ENCODE assay signal across 9 cellular contexts in genomic region chr1:45394342-45394741, GRCh38. TPM values are rescaled to one million over a fixed set of nuclear protein-coding genes. Genes with fewer than 3 reads are reported as not detected.
DNase-seq lines count a peak whose midpoint lies in the region; ATAC-seq and TF ChIP-seq lines count a peak whose summit lies in the region.
"Had no signal": no experiment of that assay in that cellular context is flagged by ENCODE, and none has a peak within 500 bp of the region (broad histone marks: within the 10 kb centered on the region; RNA-seq: fewer than 3 reads in every experiment).

No MANE protein-coding gene starts in this region.

- TF ChIP-seq POLR2A in NB4 (IDR thresholded peaks at IDR 0.05; ENCODE audit: extremely low read depth, insufficient read length), result no peak

- H3K27ac Mint-ChIP-seq in activated CD4-positive, alpha-beta T cell treated with anti-CD3 and anti-CD28 coated beads for 36 hours, result no peak overlapping the region

- H3K4me1 Mint-ChIP-seq in activated CD4-positive, alpha-beta T cell treated with anti-CD3 and anti-CD28 coated beads for 36 hours, result peaks cover 16% of the 10 kb centered on the region

- no peak overlapping the region for H3K4me3 Mint-ChIP-seq in activated CD4-positive, alpha-beta T cell treated with anti-CD3 and anti-CD28 coated beads for 36 hours

- no peak overlapping the region for H3K4me3 ChIP-seq in NB4 (ENCODE audit: low read depth, low read length)
- H3K4me3 ChIP-seq in PC-3 (ENCODE audit: low read length), result no peak overlapping the region

- no peak overlapping the region for H3K9ac ChIP-seq in PC-3 (ENCODE audit: low read length)

- POLR2A ChIA-PET in activated CD4-positive, alpha-beta T cell treated with anti-CD3 and anti-CD28 coated beads for 36 hours (lab: Charles Lee), result no interaction called here
- POLR2A ChIA-PET in PC-3 (lab: Charles Lee; ENCODE audit: unreplicated experiment), result no interaction called here

- intact Hi-C loops in activated CD4-positive, alpha-beta T cell treated with anti-CD3 and anti-CD28 coated beads for 36 hours (cut with DNase I, micrococcal nuclease), result no loop called here
- intact Hi-C loops in sciatic nerve (cut with DNase I) (no loop called here), PC-3 (cut with micrococcal nuclease) (no loop called here)

- no peaks in the 10 kb centered on the region for H3K9me2 ChIP-seq in PC-3 (replicated peaks; ENCODE audit: low read length)

- TF ChIP-seq CTCF in NB4 (IDR thresholded peaks at IDR 0.05; ENCODE audit: low read depth, low read length) (no peak), PC-3 (conservative IDR thresholded peaks at IDR 0.05; ENCODE audit: low read depth, low read length) (no peak)

- no peak for DNase-seq in activated CD4-positive, alpha-beta T cell treated with anti-CD3 and anti-CD28 coated beads for 36 hours
- DNase-seq in activated CD4-positive, alpha-beta T cell treated with anti-CD3 and anti-CD28 coated beads for 1 hour, result no peak
- DNase-seq in NB4 (ENCODE audit: low read depth) (peak; percentile 25), sciatic nerve (ENCODE audit: low spot score) (no peak), mucosa of gallbladder (ENCODE audit: low spot score) (no peak), OCI-M2 (lab: John Stamatoyannopoulos, UW; ENCODE audit: unreplicated experiment) (no peak), PC-3 (no peak)

- H3K9me3 ChIP-seq in PC-3 (ENCODE audit: low read length), result no peaks in the 10 kb centered on the region

- H3K27me3 ChIP-seq in PC-3 (ENCODE audit: low read length), result no peaks in the 10 kb centered on the region

- CTCF ChIA-PET in activated CD4-positive, alpha-beta T cell treated with anti-CD3 and anti-CD28 coated beads for 36 hours (lab: Charles Lee), result no interaction called here
- CTCF ChIA-PET in PC-3 (lab: Charles Lee), result no interaction called here

- no peaks in the 10 kb centered on the region for H3K79me2 ChIP-seq in PC-3 (ENCODE audit: low read length)

- no peaks in the 10 kb centered on the region for H4K20me1 ChIP-seq in PC-3 (ENCODE audit: low read length)

- no peak overlapping the region for H3K4me2 ChIP-seq in PC-3 (ENCODE audit: low read length)

- H3K27me3 Mint-ChIP-seq in activated CD4-positive, alpha-beta T cell treated with anti-CD3 and anti-CD28 coated beads for 36 hours, result no peaks in the 10 kb centered on the region

- peaks cover 8% of the 10 kb centered on the region; the same call in 1 of the 2 replicates for H3K4me1 ChIP-seq in PC-3 (ENCODE audit: insufficient read depth, low read length)

- H3K36me3 Mint-ChIP-seq in activated CD4-positive, alpha-beta T cell treated with anti-CD3 and anti-CD28 coated beads for 36 hours (ENCODE audit: low read depth), result no peaks in the 10 kb centered on the region

- no peaks in the 10 kb centered on the region for H3F3A ChIP-seq in PC-3 (ENCODE audit: low read length, unreplicated experiment)

- H3K27ac ChIP-seq in PC-3 (ENCODE audit: low read length), result no peak overlapping the region

- H3K9me3 Mint-ChIP-seq in activated CD4-positive, alpha-beta T cell treated with anti-CD3 and anti-CD28 coated beads for 36 hours (ENCODE audit: low read depth), result no peaks in the 10 kb centered on the region

- BruUV-seq in PC-3 (replicated peaks; lab: Mats Ljungman, UMichigan), result no TSS peak

- no peaks in the 10 kb centered on the region for H3K36me3 ChIP-seq in PC-3 (ENCODE audit: low read depth, low read length)

- H2AFZ ChIP-seq in PC-3 (ENCODE audit: low read length), result no peak overlapping the region

- ATAC-seq in activated CD4-positive, alpha-beta T cell treated with anti-CD3 and anti-CD28 coated beads for 36 hours, result peak; percentile 49
- ATAC-seq in HG02642 (IDR thresholded peaks at IDR 0.05; ENCODE audit: poor library complexity, unreplicated experiment) (peak; percentile 79), sciatic nerve (peak; percentile 24), PC-3 (no peak)
- ATAC-seq: Panc1 had no signal

RNA-seq across cellular contexts. Expression of gene MUTYH, which starts 54.1 kb away (rescaled TPM):
- total RNA-seq in activated CD4-positive, alpha-beta T cell treated with anti-CD3 and anti-CD28 coated beads for 36 hours, result 10 to 100 TPM; 48.6 to 53.7 TPM
- total RNA-seq in sciatic nerve, result 37.5 TPM
- 30.5 TPM for total RNA-seq in mucosa of gallbladder
- total RNA-seq in PC-3 (2014; rRNA removed), result 21.4 and 22.8 TPM in 2 replicates

RNA-seq across cellular contexts. Expression of gene TOE1, which starts 54.4 kb away (rescaled TPM):
- 10 to 100 TPM; 29.8 to 42.3 TPM for total RNA-seq in activated CD4-positive, alpha-beta T cell treated with anti-CD3 and anti-CD28 coated beads for 36 hours
- 8.8 TPM for total RNA-seq in sciatic nerve
- 7.9 TPM for total RNA-seq in mucosa of gallbladder
- total RNA-seq in PC-3 (2014; rRNA removed), result 18.2 and 19.5 TPM in 2 replicates
